8 cellular contexts compared by ENCODE assay signal in the genomic region with DNA sequence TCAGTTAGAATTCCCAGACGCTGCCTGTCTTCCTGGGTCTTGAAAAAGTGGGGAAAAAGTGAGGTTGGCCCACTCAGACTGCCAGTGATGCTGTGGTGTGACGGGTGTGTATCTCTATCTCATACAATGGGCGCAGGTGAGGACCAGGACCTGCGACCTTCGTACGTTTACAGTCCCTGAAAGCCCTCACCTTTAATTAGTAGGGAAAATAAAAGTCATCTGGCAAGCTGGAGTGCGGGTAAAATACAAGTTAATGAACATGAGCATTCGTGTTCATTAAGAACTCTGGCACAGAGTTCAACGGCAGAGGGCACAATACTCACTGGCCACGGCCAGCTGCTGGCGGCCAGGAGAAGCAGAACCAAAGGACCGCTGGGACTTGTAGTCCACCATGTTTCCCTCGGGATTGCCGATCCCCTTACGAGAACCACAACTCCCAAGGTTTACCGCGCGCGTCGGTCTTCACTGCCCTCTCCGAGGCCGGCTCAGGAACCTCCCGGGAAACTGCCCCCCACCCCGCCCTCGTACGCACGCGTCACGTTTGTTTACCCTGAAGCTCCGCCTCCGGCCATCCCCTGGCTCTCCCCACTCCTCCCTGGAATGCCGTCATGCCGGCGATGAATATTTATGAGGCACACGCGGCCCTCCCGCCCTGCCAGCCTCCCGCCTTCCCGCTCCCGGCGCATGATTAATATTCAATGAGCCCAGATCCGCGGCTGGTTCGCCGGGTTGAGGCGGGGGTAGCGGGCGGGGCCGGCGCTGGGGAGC. TPM values are rescaled to one million over a fixed set of nuclear protein-coding genes. Genes with fewer than 3 reads are reported as not detected.
DNase-seq lines count a peak whose midpoint lies in the region; ATAC-seq and TF ChIP-seq lines count a peak whose summit lies in the region.

No MANE protein-coding gene starts in this region.

- WGBS in prostate gland: 2% methylated on average over 50 of the region's 50 CpGs
- WGBS in urinary bladder: 2% methylated on average over 50 of the region's 50 CpGs

- H3K36me3 ChIP-seq in ascending aorta: no peaks in the 10 kb centered on the region
- no peaks in the 10 kb centered on the region for H3K36me3 ChIP-seq in right atrium auricular region
- H3K36me3 ChIP-seq in prostate gland: no peaks in the 10 kb centered on the region
- no peaks in the 10 kb centered on the region for H3K36me3 ChIP-seq in urinary bladder (ENCODE audit: insufficient read depth)

- H3K27me3 ChIP-seq in ascending aorta (no peaks in the 10 kb centered on the region), right atrium auricular region (no peaks in the 10 kb centered on the region), prostate gland (replicated peaks; ENCODE audit: insufficient read depth) (no peaks in the 10 kb centered on the region)

- TF ChIP-seq CTCF in ascending aorta (IDR thresholded peaks at IDR 0.05) (peak; percentile 56 to 80 (median 78)), right atrium auricular region (IDR thresholded peaks at IDR 0.05) (peak; percentile 78 to 88), prostate gland (IDR thresholded peaks at IDR 0.05) (peak; percentile 46 to 94 (median 86))

- DNase-seq in NCI-H187 (lab: John Stamatoyannopoulos, UW) (peak; percentile 91 to 97), ascending aorta (ENCODE audit: low spot score in 2 of 2) (peak; percentile 98 to 100), right atrium auricular region (ENCODE audit: low spot score) (peak; percentile 99), prostate gland (ENCODE audit: low spot score) (peak; percentile 100)
- DNase-seq in T-helper 2 cell treated with Interferon-gamma antibody and Interleukin-4, amounts not matched to agents 5 μg/mL and 100 μg/mL, for 36 hours (ENCODE audit: low spot score): peak; percentile 93

- peak overlapping the region; percentile 93 to 95 for H3K27ac ChIP-seq in ascending aorta
- peak overlapping the region; percentile 95 to 96 for H3K27ac ChIP-seq in right atrium auricular region
- peak overlapping the region; percentile 97 for H3K27ac ChIP-seq in prostate gland
- H3K27ac ChIP-seq in urinary bladder (ENCODE audit: low read depth): peak overlapping the region; percentile 99

- no peak for TF ChIP-seq POLR2A in prostate gland (IDR thresholded peaks at IDR 0.05)

- H3K36me3 Mint-ChIP-seq in T-helper 2 cell treated with Interferon-gamma antibody and Interleukin-4, amounts not matched to agents 5 μg/mL and 100 μg/mL, for 36 hours (ENCODE audit: low read depth): peaks cover 5% of the 10 kb centered on the region

- ATAC-seq in GM18502 (IDR thresholded peaks at IDR 0.05; ENCODE audit: poor library complexity, unreplicated experiment) (peak; percentile 72), HG02943 (IDR thresholded peaks at IDR 0.05; ENCODE audit: low read depth, unreplicated experiment) (peak; percentile 70)

- peaks cover 0 to 5% of the 10 kb centered on the region in 2 donors for H3K4me1 ChIP-seq in ascending aorta
- H3K4me1 ChIP-seq in right atrium auricular region: peaks cover 0 to 29% of the 10 kb centered on the region in 2 donors
- H3K4me1 ChIP-seq in prostate gland (replicated peaks): no peaks in the 10 kb centered on the region
- H3K4me1 ChIP-seq in urinary bladder (ENCODE audit: insufficient read depth): no peaks in the 10 kb centered on the region

- intact Hi-C loops in ascending aorta (cut with DNase I) (loop anchor here (1.0 to 10.0 kb wide), 13 partner anchors 130 to 1256 kb away; a partner anchor contains a TSS), prostate gland (cut with DNase I) (loop anchor here (2.0 to 10.0 kb wide), 8 partner anchors 70 to 720 kb away; a partner anchor contains a TSS)

- H3K27me3 Mint-ChIP-seq in T-helper 2 cell treated with Interferon-gamma antibody and Interleukin-4, amounts not matched to agents 5 μg/mL and 100 μg/mL, for 36 hours (ENCODE audit: low read depth): peaks cover 3% of the 10 kb centered on the region

- peaks cover 32% of the 10 kb centered on the region for H3K4me1 Mint-ChIP-seq in T-helper 2 cell treated with Interferon-gamma antibody and Interleukin-4, amounts not matched to agents 5 μg/mL and 100 μg/mL, for 36 hours (ENCODE audit: low read depth)

- peak overlapping the region; percentile 84 for H3K27ac Mint-ChIP-seq in T-helper 2 cell treated with Interferon-gamma antibody and Interleukin-4, amounts not matched to agents 5 μg/mL and 100 μg/mL, for 36 hours

- peak overlapping the region; percentile 85 for H3K4me3 Mint-ChIP-seq in T-helper 2 cell treated with Interferon-gamma antibody and Interleukin-4, amounts not matched to agents 5 μg/mL and 100 μg/mL, for 36 hours

- H3K4me3 ChIP-seq in ascending aorta: peak overlapping the region; percentile 78 to 81
- H3K4me3 ChIP-seq in right atrium auricular region: peak overlapping the region; percentile 77 to 83
- peak overlapping the region; percentile 70 to 71 for H3K4me3 ChIP-seq in prostate gland
- H3K4me3 ChIP-seq in urinary bladder (ENCODE audit: low read depth, low read length): peak overlapping the region; percentile 84

- no peaks in the 10 kb centered on the region for H3K9me3 ChIP-seq in ascending aorta
- no peaks in the 10 kb centered on the region for H3K9me3 ChIP-seq in right atrium auricular region
- no peaks in the 10 kb centered on the region for H3K9me3 ChIP-seq in prostate gland

- no peaks in the 10 kb centered on the region for H3K9me3 Mint-ChIP-seq in T-helper 2 cell treated with Interferon-gamma antibody and Interleukin-4, amounts not matched to agents 5 μg/mL and 100 μg/mL, for 36 hours

RNA-seq across cellular contexts. Expression of a gene that starts 0.5 kb away (rescaled TPM):
- total RNA-seq in ascending aorta (9.8 TPM), right atrium auricular region (1 to 10 TPM; 4.6 to 5.9 TPM), prostate gland (10 to 100 TPM; 16.8 to 44.1 TPM), urinary bladder (27.3 TPM)
- 6.6 TPM for polyA plus RNA-seq in urinary bladder

Comparison
In these comparisons a context has a peak if more than half of its experiments do, and no peak if none do; other contexts are left out.
1. Peak in every context shown above with its lines: DNase-seq, ATAC-seq, H3K4me3 ChIP-seq and H3K27ac ChIP-seq.